ENCODE assay signal across 15 cellular contexts in genomic region chr20:60117040-60117439, GRCh38.
DNase-seq lines count a peak whose midpoint lies in the region.
"Had no signal": no experiment of that assay in that cellular context is flagged by ENCODE, and none has a peak within 500 bp of the region (broad histone marks: within the 10 kb centered on the region; RNA-seq: fewer than 3 reads in every experiment).

No MANE protein-coding gene starts in this region.

- no peaks in the 10 kb centered on the region for H3K79me1 ChIP-seq in mesendoderm (ENCODE audit: low read length)

- H2AFZ ChIP-seq in GM23248: peak overlapping the region; percentile 37

- H3K56ac ChIP-seq in mesendoderm (ENCODE audit: low read length): no peak overlapping the region

- no peaks in the 10 kb centered on the region for H3K9me3 ChIP-seq in GM23248 (ENCODE audit: low read depth)
- H3K9me3 ChIP-seq in CD8-positive, alpha-beta memory T cell (ENCODE audit: low read length): no peaks in the 10 kb centered on the region
- H3K9me3 ChIP-seq: heart right ventricle, upper lobe of left lung had no signal

- H2BK15ac ChIP-seq in mesendoderm (replicated peaks; ENCODE audit: low read depth): no peak overlapping the region

- no peak overlapping the region for H3K27ac ChIP-seq in GM23248
- no peak overlapping the region for H3K27ac ChIP-seq in mesendoderm (ENCODE audit: low read depth, low read length)
- H3K27ac ChIP-seq in CD8-positive, alpha-beta memory T cell (ENCODE audit: low read depth, low read length): no peak overlapping the region
- H3K27ac ChIP-seq: C4-2B, heart right ventricle, upper lobe of left lung had no signal

- no peak overlapping the region for H2AK5ac ChIP-seq in mesendoderm (ENCODE audit: low read length)

- no peak overlapping the region for H2BK120ac ChIP-seq in mesendoderm (ENCODE audit: low read depth, low read length)

- CTCF ChIA-PET in CD8-positive, alpha-beta memory T cell (lab: Charles Lee): interaction anchor here (2.4 kb wide), 1 partner anchor 21 kb away, joined by 8 read pairs; no protein-coding TSS in a partner anchor

- H4K8ac ChIP-seq in mesendoderm (ENCODE audit: low read depth, low read length): no peak overlapping the region

- no peaks in the 10 kb centered on the region for H3K9me3 Mint-ChIP-seq in CD8-positive, alpha-beta memory T cell
- H3K9me3 Mint-ChIP-seq: activated T-helper 1 cell treated with anti-CD3 and anti-CD28 coated beads, Interleukin-12 subunit alpha, Interleukin-12 subunit beta, Interleukin-2, Interleukin-4 antibody, amounts not matched to agents 30 ng/mL and 10 ng/mL and 1 ng/mL, durations not matched to agents 14 hours and 24 hours and 36 hours had no signal

- H3K18ac ChIP-seq in mesendoderm (ENCODE audit: low read length): no peak overlapping the region

- DNase-seq in AG08395 (ENCODE audit: low spot score) (peak; percentile 60), GM23248 (peak; percentile 66), SIG-M5 (lab: John Stamatoyannopoulos, UW) (peak; percentile 81), mesendoderm (peak; percentile 22), globus pallidus (ENCODE audit: low spot score) (no peak), NCI-H2171 (lab: John Stamatoyannopoulos, UW) (no peak), NCI-H1092 (lab: John Stamatoyannopoulos, UW) (no peak)
- no peak for DNase-seq in CD8-positive, alpha-beta memory T cell
- DNase-seq: heart right ventricle, NCI-H2029 treated with DMSO at 0.1 percent for 48 hours, right cardiac atrium had no signal

- peaks cover 10 to 11% of the 10 kb centered on the region in 2 donors for H3K27me3 Mint-ChIP-seq in CD8-positive, alpha-beta memory T cell

- in situ Hi-C loops in GM23248 (cut with MboI): no loop called here

- H3K36me3 ChIP-seq in GM23248 (ENCODE audit: low read depth): no peaks in the 10 kb centered on the region
- H3K36me3 ChIP-seq in mesendoderm (ENCODE audit: control insufficient read depth, insufficient read depth, low read length): no peaks in the 10 kb centered on the region
- no peaks in the 10 kb centered on the region for H3K36me3 ChIP-seq in CD8-positive, alpha-beta memory T cell (ENCODE audit: insufficient read depth, low read length)
- H3K36me3 ChIP-seq: heart right ventricle, upper lobe of left lung had no signal

- H3K4me3 Mint-ChIP-seq in CD8-positive, alpha-beta memory T cell: no peak overlapping the region
- H3K4me3 Mint-ChIP-seq: activated T-helper 1 cell treated with anti-CD3 and anti-CD28 coated beads, Interleukin-12 subunit alpha, Interleukin-12 subunit beta, Interleukin-2, Interleukin-4 antibody, amounts not matched to agents 30 ng/mL and 10 ng/mL and 1 ng/mL, durations not matched to agents 14 hours and 24 hours and 36 hours; WTC11 had no signal

- H3K36me3 Mint-ChIP-seq in CD8-positive, alpha-beta memory T cell: no peaks in the 10 kb centered on the region
- H3K36me3 Mint-ChIP-seq: WTC11 had no signal

- H3K4me1 Mint-ChIP-seq in CD8-positive, alpha-beta memory T cell: peaks cover 0 to 7% (median 3%) of the 10 kb centered on the region in 3 donors
- H3K4me1 Mint-ChIP-seq: WTC11 had no signal

- H3K4me2 ChIP-seq in GM23248 (ENCODE audit: unreplicated experiment) (peak overlapping the region; percentile 55), mesendoderm (ENCODE audit: low read length) (no peak overlapping the region)

- no peaks in the 10 kb centered on the region for H3K9me2 ChIP-seq in GM23248 (ENCODE audit: insufficient read depth)

- POLR2A ChIA-PET in CD8-positive, alpha-beta memory T cell (lab: Charles Lee): no interaction called here

- H3K79me2 ChIP-seq in GM23248 (ENCODE audit: insufficient read depth) (no peaks in the 10 kb centered on the region), mesendoderm (ENCODE audit: control insufficient read depth, insufficient read depth, low read length) (no peaks in the 10 kb centered on the region)

- H3K27ac Mint-ChIP-seq in CD8-positive, alpha-beta memory T cell: no peak overlapping the region
- H3K27ac Mint-ChIP-seq: activated T-helper 1 cell treated with anti-CD3 and anti-CD28 coated beads, Interleukin-12 subunit alpha, Interleukin-12 subunit beta, Interleukin-2, Interleukin-4 antibody, amounts not matched to agents 30 ng/mL and 10 ng/mL and 1 ng/mL, durations not matched to agents 14 hours and 24 hours and 36 hours; WTC11 had no signal

- no peak overlapping the region for H4K5ac ChIP-seq in mesendoderm (ENCODE audit: low read length)

- no peaks in the 10 kb centered on the region for H3F3A ChIP-seq in GM23248 (ENCODE audit: insufficient read depth)

- H3K27me3 ChIP-seq in GM23248 (replicated peaks; ENCODE audit: insufficient read depth): peaks cover 15% of the 10 kb centered on the region
- H3K27me3 ChIP-seq in mesendoderm (ENCODE audit: insufficient read depth, low read length, poor library complexity): no peaks in the 10 kb centered on the region
- no peaks in the 10 kb centered on the region for H3K27me3 ChIP-seq in CD8-positive, alpha-beta memory T cell (ENCODE audit: insufficient read depth, low read length, poor library complexity, severe bottlenecking)
- H3K27me3 ChIP-seq: upper lobe of left lung had no signal

- H4K20me1 ChIP-seq in GM23248 (ENCODE audit: insufficient read depth): no peaks in the 10 kb centered on the region

- WGBS in GM23248 (ENCODE audit: low coverage in 1 of 2, low lambda C conversion rate in 2 of 2, missing lambda C conversion rate in 2 of 2), 2 experiments: 1 to 3% methylated on average over 7 of the region's 7 CpGs
- no CpG with 5 or more reads among the region's 7 CpGs for WGBS in mesendoderm (ENCODE audit: extremely low coverage, insufficient coverage, low lambda C conversion rate)

- no peak overlapping the region for H3K23ac ChIP-seq in mesendoderm (ENCODE audit: low read length)

- H2BK5ac ChIP-seq in mesendoderm (ENCODE audit: low read length): no peak overlapping the region

- H3K9ac ChIP-seq in GM23248: no peak overlapping the region
- H3K9ac ChIP-seq in mesendoderm (ENCODE audit: low read length): no peak overlapping the region

- H3K4me3 ChIP-seq in GM23248: peak overlapping the region; percentile 9
- H3K4me3 ChIP-seq in mesendoderm (ENCODE audit: low read length): no peak overlapping the region
- no peak overlapping the region for H3K4me3 ChIP-seq in CD8-positive, alpha-beta memory T cell (ENCODE audit: low read length)
- H3K4me3 ChIP-seq: heart right ventricle had no signal

- H3K4me1 ChIP-seq in GM23248 (ENCODE audit: insufficient read depth): 0 out of 2 replicates have a peak, but pooled peaks cover 4% of the 10 kb centered on the region
- peaks cover 2% of the 10 kb centered on the region for H3K4me1 ChIP-seq in mesendoderm (ENCODE audit: control insufficient read depth, low read depth, low read length)
- H3K4me1 ChIP-seq in CD8-positive, alpha-beta memory T cell (ENCODE audit: insufficient read depth, low read length): no peaks in the 10 kb centered on the region

- H3K4ac ChIP-seq in mesendoderm (ENCODE audit: low read depth, low read length): no peak overlapping the region

Comparison
In these comparisons a context has a peak if more than half of its experiments do, and no peak if none do; other contexts are left out.
1. DNase-seq: peak in AG08395 (single experiment), GM23248 (single experiment), SIG-M5 (single experiment) and mesendoderm (single experiment); none in globus pallidus (single experiment), NCI-H2171 (single experiment), CD8-positive, alpha-beta memory T cell (0 of 5) and NCI-H1092 (single experiment).